ENCODE assay signal across 1 cellular context in genomic region chr10:113665806-113666354, GRCh38.
TF ChIP-seq lines count a peak whose summit lies in the region.

No MANE protein-coding gene starts in this region.

TF ChIP-seq in SK-N-SH treated with all-trans-retinoic acid at 6 μM for 48 hours, 23 proteins besides CTCF, POLR2A, EP300 and RAD21 (continued from another document):
- TF ChIP-seq POU6F1 (CRISPR knock-in tag; IDR thresholded peaks at IDR 0.05; ENCODE audit: borderline replicate concordance, low read depth): no peak
- no peak for TF ChIP-seq ARNTL (CRISPR knock-in tag; IDR thresholded peaks at IDR 0.05; ENCODE audit: borderline replicate concordance, low read depth)
- TF ChIP-seq GLIS3 (CRISPR knock-in tag; IDR thresholded peaks at IDR 0.05): no peak
- no peak for TF ChIP-seq PPARA (CRISPR knock-in tag; IDR thresholded peaks at IDR 0.05; ENCODE audit: borderline replicate concordance)
- TF ChIP-seq OSR1 (CRISPR knock-in tag; IDR thresholded peaks at IDR 0.05): no peak
